ENCODE assay signal across 8 cellular contexts in genomic region chr22:44497904-44498242, GRCh38. TPM values are rescaled to one million over a fixed set of nuclear protein-coding genes. Genes with fewer than 3 reads are reported as not detected.
DNase-seq lines count a peak whose midpoint lies in the region; ATAC-seq, FAIRE-seq and TF ChIP-seq lines count a peak whose summit lies in the region.

RTL6 (minus strand) TSS chr22:44498233; CDS start chr22:44497556, 677 bp downstream.

- H3K9me3 ChIP-seq in Peyer's patch, result no peaks in the 10 kb centered on the region
- H3K9me3 ChIP-seq in endothelial cell of umbilical vein (replicated peaks; ENCODE audit: control insufficient read depth, insufficient read depth, low read length), result no peaks in the 10 kb centered on the region

- H3K36me3 ChIP-seq in Peyer's patch (no peaks in the 10 kb centered on the region), endothelial cell of umbilical vein (ENCODE audit: control insufficient read depth in 2 of 2, extremely low read depth in 1 of 2, insufficient read depth in 2 of 2, low read length in 2 of 2) (peaks cover 2 to 10% of the 10 kb centered on the region in 2 experiments)

- H3K9me3 Mint-ChIP-seq in nephron, result peaks cover 14% of the 10 kb centered on the region

- peaks cover 0 to 20% (median 0%) of the 10 kb centered on the region in 4 donors for H3K4me1 ChIP-seq in Peyer's patch
- H3K4me1 ChIP-seq in endothelial cell of umbilical vein (ENCODE audit: control insufficient read depth, extremely low read depth, insufficient read depth, low read length), result peaks cover 5% of the 10 kb centered on the region

- H3K4me3 ChIP-seq in Peyer's patch (peak within 1 kb of the TSS; percentile 58 to 93 (median 76)), endothelial cell of umbilical vein (replicated peaks in 1 of 3; ENCODE audit: insufficient read depth in 1 of 3, low read depth in 1 of 3, low read length in 3 of 3) (peak within 1 kb of the TSS; percentile 47 to 70 (median 60))

- DNase-seq in Peyer's patch, result no peak
- no peak for DNase-seq in endothelial cell of umbilical vein (ENCODE audit: low read depth, low spot score)
- no peak for DNase-seq in NCI-H1694 treated with DMSO at 0.1 percent for 48 hours (lab: John Stamatoyannopoulos, UW)
- no peak for DNase-seq in NCI-H526 (lab: John Stamatoyannopoulos, UW)
- DNase-seq in NCI-H128 (lab: John Stamatoyannopoulos, UW; ENCODE audit: unreplicated experiment), result no peak

- no peaks in the 10 kb centered on the region for H3K9me1 ChIP-seq in endothelial cell of umbilical vein (replicated peaks; ENCODE audit: control insufficient read depth, extremely low read depth, insufficient read depth, low read length)

- peak within 1 kb of the TSS; percentile 86 to 91 (median 86) for H3K4me3 Mint-ChIP-seq in nephron

- in situ Hi-C loops in GM18951 (cut with MboI; ENCODE audit: low sequenced_read_pairs, unreplicated experiment), result no loop called here

- peak within 1 kb of the TSS; percentile 40 to 87 (median 66) for H3K27ac Mint-ChIP-seq in nephron

- H3K4me2 ChIP-seq in endothelial cell of umbilical vein (ENCODE audit: insufficient read depth, low read length), result peak within 1 kb of the TSS; percentile 70

- H3K27me3 Mint-ChIP-seq in nephron (ENCODE audit: low read depth), result peaks cover 6% of the 10 kb centered on the region

- ATAC-seq in GM18505 (IDR thresholded peaks at IDR 0.05; ENCODE audit: unreplicated experiment), result no peak

- peak within 1 kb of the TSS; percentile 82 to 86 (median 83) for H3K27ac ChIP-seq in Peyer's patch
- peak within 1 kb of the TSS; percentile 61 for H3K27ac ChIP-seq in endothelial cell of umbilical vein (ENCODE audit: insufficient read depth, low read depth, low read length)

- H3K27me3 ChIP-seq in Peyer's patch (no peaks in the 10 kb centered on the region), endothelial cell of umbilical vein (ENCODE audit: control insufficient read depth in 2 of 2, insufficient read depth in 2 of 2, low read length in 2 of 2) (no peaks in the 10 kb centered on the region)

- H4K20me1 ChIP-seq in endothelial cell of umbilical vein (replicated peaks; ENCODE audit: control insufficient read depth, extremely low read depth, insufficient read depth, low read length), result no peaks in the 10 kb centered on the region

- TF ChIP-seq POLR2A in GM18951 (IDR thresholded peaks at IDR 0.05; ENCODE audit: extremely low read depth, insufficient read depth, insufficient read length), result peak; percentile 20
- peak in 1 of 2 donors; percentile 25 for TF ChIP-seq POLR2A in Peyer's patch (IDR thresholded peaks at IDR 0.05)
- peak; percentile 38 for TF ChIP-seq POLR2A in endothelial cell of umbilical vein (IDR thresholded peaks at IDR 0.05; ENCODE audit: low read depth, low read length)
- TF ChIP-seq POLR2A in GM18505 (IDR thresholded peaks at IDR 0.05; ENCODE audit: borderline replicate concordance, extremely low read depth, insufficient read depth, insufficient read length), result no peak

- POLR2A ChIA-PET in endothelial cell of umbilical vein (lab: Charles Lee), result no interaction called here

- peaks cover 47% of the 10 kb centered on the region for H3K36me3 Mint-ChIP-seq in nephron (ENCODE audit: low read depth)

- no peak for FAIRE-seq in endothelial cell of umbilical vein (lab: Jason Lieb, UNC)

- dilution Hi-C loops in endothelial cell of umbilical vein (cut with MboI; ENCODE audit: extremely low pct_ligation_motif_present, low sequenced_read_pairs), result no loop called here

- CTCF ChIA-PET in endothelial cell of umbilical vein (lab: Charles Lee), result no interaction called here

- BruUV-seq in endothelial cell of umbilical vein (replicated peaks; lab: Mats Ljungman, UMichigan), result no TSS peak

- intact Hi-C loops in endothelial cell of umbilical vein (cut with micrococcal nuclease), result no loop called here

- H3K4me1 Mint-ChIP-seq in nephron, result peaks cover 40% of the 10 kb centered on the region

- H3K9ac ChIP-seq in endothelial cell of umbilical vein (replicated peaks; ENCODE audit: extremely low read depth, insufficient read depth, low read length), result peak within 1 kb of the TSS; percentile 88

- TF ChIP-seq CTCF in Peyer's patch (IDR thresholded peaks at IDR 0.05), result no peak
- no peak for TF ChIP-seq CTCF in endothelial cell of umbilical vein (IDR thresholded peaks at IDR 0.05; ENCODE audit: extremely low read depth in 1 of 2, insufficient read depth in 1 of 2, low read depth in 1 of 2, low read length in 2 of 2)
- TF ChIP-seq CTCF in nephron (IDR thresholded peaks at IDR 0.05; ENCODE audit: unreplicated experiment in 3 of 3), result no peak

- H2AFZ ChIP-seq in endothelial cell of umbilical vein (ENCODE audit: low read depth, low read length), result peak within 1 kb of the TSS; percentile 70

- H3K79me2 ChIP-seq in endothelial cell of umbilical vein (ENCODE audit: control insufficient read depth, insufficient read depth, low read length), result peaks cover 14% of the 10 kb centered on the region

TF ChIP-seq in endothelial cell of umbilical vein, 7 proteins besides CTCF, POLR2A, EP300 and RAD21:
- peak; percentile 38 for TF ChIP-seq FOS (IDR thresholded peaks at IDR 0.05; ENCODE audit: borderline replicate concordance, insufficient read depth, low read length)
- peak; percentile 16 for TF ChIP-seq POLR2AphosphoS5 (IDR thresholded peaks at IDR 0.05; ENCODE audit: insufficient read depth, low read depth, low read length)
- TF ChIP-seq, protein P1, sequence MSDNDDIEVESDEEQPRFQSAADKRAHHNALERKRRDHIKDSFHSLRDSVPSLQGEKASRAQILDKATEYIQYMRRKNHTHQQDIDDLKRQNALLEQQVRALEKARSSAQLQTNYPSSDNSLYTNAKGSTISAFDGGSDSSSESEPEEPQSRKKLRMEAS (IDR thresholded peaks at IDR 0.05; ENCODE audit: insufficient read depth, insufficient read length), result no peak

RNA-seq across cellular contexts. Expression of gene RTL6, which starts in this region (rescaled TPM):
- 10 to 100 TPM; 10.7 to 18.6 (median 16.4) TPM for total RNA-seq in Peyer's patch
- total RNA-seq in endothelial cell of umbilical vein, result 18.6 and 19.8 TPM in 2 replicates
- polyA plus RNA-seq in endothelial cell of umbilical vein, result 17.5 and 20.2 TPM in 2 replicates
- 15.5 and 18.3 TPM in 2 replicates for polyA plus RNA-seq in endothelial cell of umbilical vein (2011; cell fraction: cytosol; rRNA removed)
- polyA plus RNA-seq in endothelial cell of umbilical vein (2011; cell fraction: nucleus; rRNA removed), result 9.1 and 10.1 TPM in 2 replicates
- 13.4 and 13.9 TPM in 2 replicates for polyA plus RNA-seq in endothelial cell of umbilical vein (2012)
- polyA minus RNA-seq in endothelial cell of umbilical vein, result 37.7 and 44.5 TPM in 2 replicates
- 32.7 TPM for polyA minus RNA-seq in endothelial cell of umbilical vein (2011; cell fraction: cytosol; rRNA and poly(A)+ RNA removed)
- 13.3 and 16.3 TPM in 2 replicates for polyA minus RNA-seq in endothelial cell of umbilical vein (2011; cell fraction: nucleus; rRNA and poly(A)+ RNA removed)
